ENCODE assay signal across 19 cellular contexts in the genomic region with DNA sequence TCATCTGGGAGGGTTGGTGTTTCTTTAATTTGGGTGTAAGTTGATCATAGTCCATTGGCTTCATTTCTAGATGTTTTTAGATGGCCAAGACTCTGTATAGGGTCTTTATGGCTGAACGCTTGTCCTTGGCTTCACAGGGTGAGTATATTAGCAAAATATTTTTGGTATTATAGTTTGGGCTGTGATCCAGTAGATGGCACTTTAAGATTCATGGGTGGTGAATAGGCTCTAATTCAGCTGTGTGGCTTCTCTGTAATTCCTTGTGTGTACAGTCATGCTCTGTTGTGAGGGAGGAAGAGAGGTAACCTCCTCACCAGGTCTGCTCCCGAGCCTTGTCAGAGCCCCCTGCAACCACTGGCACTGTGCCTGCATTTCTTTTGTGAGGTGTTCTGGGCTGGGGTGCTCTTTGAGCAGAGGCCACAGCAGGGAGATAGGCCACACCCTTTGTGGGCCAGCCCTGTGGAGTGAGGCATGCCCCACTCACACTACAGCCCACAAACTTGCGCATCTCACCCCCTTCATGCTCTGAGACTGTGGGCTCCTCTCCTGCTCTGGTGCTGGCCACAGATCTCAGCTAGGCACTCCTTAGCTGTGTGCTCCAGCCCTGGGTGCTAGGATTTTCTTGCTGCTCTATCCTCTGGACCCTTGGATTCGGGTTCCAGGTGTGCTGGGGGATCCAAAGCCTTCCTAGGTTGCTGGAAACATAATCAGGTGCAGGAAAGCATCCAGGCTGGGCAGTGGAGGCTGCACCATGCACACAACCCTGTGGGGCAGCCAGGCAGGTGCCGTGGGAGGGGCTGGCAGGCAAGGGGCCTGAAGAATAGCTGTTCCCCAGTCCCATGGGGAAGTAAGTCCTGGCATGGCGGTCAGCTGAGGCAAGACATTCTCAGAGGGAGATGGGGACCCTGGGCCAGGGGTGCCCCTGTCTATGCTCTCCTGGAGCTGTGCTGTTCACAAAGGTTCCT.
DNase-seq lines count a peak whose midpoint lies in the region; ATAC-seq, FAIRE-seq and TF ChIP-seq lines count a peak whose summit lies in the region.
"Had no signal": no experiment of that assay in that cellular context is flagged by ENCODE, and none has a peak within 500 bp of the region (broad histone marks: within the 10 kb centered on the region; RNA-seq: fewer than 3 reads in every experiment).

No MANE protein-coding gene starts in this region.

- POLR2A ChIA-PET in SK-N-SH (lab: Yijun Ruan, JAX), result no interaction called here
- POLR2A ChIA-PET in K562 (lab: Yijun Ruan, JAX), result interaction anchor here (0.6 to 1.2 kb wide), 3 partner anchors 10 to 787 kb away, joined by 3 read pairs; no protein-coding TSS in a partner anchor

- H3F3A ChIP-seq in SK-N-SH (replicated peaks; ENCODE audit: insufficient read depth), result no peaks in the 10 kb centered on the region

- in situ Hi-C loops in K562 (cut with MboI), result loop anchor here (10.0 kb wide), 1 partner anchor 712 kb away; no protein-coding TSS in a partner anchor

- no peaks in the 10 kb centered on the region for H3K9me2 ChIP-seq in SK-N-SH

- CTCF ChIA-PET in SK-N-SH (lab: Yijun Ruan, JAX), result interaction anchor here (1.4 kb wide), 1 partner anchor 84 kb away, joined by 3 read pairs; no protein-coding TSS in a partner anchor
- CTCF ChIA-PET in K562 (lab: Yijun Ruan, JAX; ENCODE audit: low intra/inter-chr PET ratio), result no interaction called here

- intact Hi-C loops in K562 (cut with micrococcal nuclease), result no loop called here

- no TSS peak for BruUV-seq in K562 (replicated peaks; lab: Mats Ljungman, UMichigan)

- H3K9ac ChIP-seq in SK-N-SH, result no peak overlapping the region
- H3K9ac ChIP-seq in K562 (ENCODE audit: insufficient read depth in 1 of 2, low read depth in 2 of 2, low read length in 2 of 2), result no peak overlapping the region

- H2AFZ ChIP-seq in SK-N-SH (ENCODE audit: low read depth) (no peak overlapping the region), K562 (ENCODE audit: low read depth, low read length) (no peak overlapping the region)

- FAIRE-seq in K562 (lab: Jason Lieb, UNC), result no peak

- TF ChIP-seq CTCF in SK-N-SH (IDR thresholded peaks at IDR 0.05) (no peak), K562 (IDR thresholded peaks at IDR 0.05 in 2 of 3, conservative IDR thresholded peaks at IDR 0.05 in 1 of 3; ENCODE audit: insufficient read depth in 2 of 3, low read depth in 1 of 3, low read length in 3 of 3) (no peak; a peak in 1 of 6 replicates)

- no peak overlapping the region for H3K4me2 ChIP-seq in SK-N-SH
- H3K4me2 ChIP-seq in K562 (ENCODE audit: insufficient read depth, low read length), result no peak overlapping the region

- H3K4me1 ChIP-seq in SK-N-SH (ENCODE audit: control insufficient read depth in 1 of 2, insufficient read depth in 2 of 2, low read depth in 1 of 2, low read length in 1 of 2) (no peaks in the 10 kb centered on the region), K562 (replicated peaks in 1 of 2; ENCODE audit: control insufficient read depth in 2 of 2, insufficient read depth in 2 of 2, low read length in 2 of 2) (no peaks in the 10 kb centered on the region)
- H3K4me1 ChIP-seq: Caco-2, SJSA1 had no signal

- WGBS in SK-N-SH (ENCODE audit: low lambda C conversion rate), result 45% methylated on average over 3 of the region's 6 CpGs
- WGBS in K562 (ENCODE audit: insufficient coverage, low coverage, missing lambda C conversion rate), result under 1% methylated on average over 6 of the region's 6 CpGs

- no peaks in the 10 kb centered on the region for H3K27me3 ChIP-seq in SK-N-SH (ENCODE audit: insufficient read depth)
- no peaks in the 10 kb centered on the region for H3K27me3 ChIP-seq in K562 (ENCODE audit: control insufficient read depth in 2 of 2, insufficient read depth in 2 of 2, low read length in 2 of 2)
- H3K27me3 ChIP-seq: SJSA1 had no signal

- TF ChIP-seq EP300 in SK-N-SH (IDR thresholded peaks at IDR 0.05; ENCODE audit: borderline replicate concordance in 1 of 2, low read depth in 1 of 2, low read length in 1 of 2), result no peak
- TF ChIP-seq EP300 in K562 (IDR thresholded peaks at IDR 0.05; ENCODE audit: low read length), result no peak

- no peak for TF ChIP-seq POLR2A in K562 (conservative IDR thresholded peaks at IDR 0.05)

- H3K4me3 ChIP-seq in SK-N-SH (ENCODE audit: low read depth in 2 of 2, low read length in 1 of 2), result no peak overlapping the region
- no peak overlapping the region for H3K4me3 ChIP-seq in K562
- H3K4me3 ChIP-seq: SJSA1 had no signal

- TF ChIP-seq RAD21 in SK-N-SH (IDR thresholded peaks at IDR 0.05; ENCODE audit: low read length) (no peak), K562 (CRISPR knock-in tag; conservative IDR thresholded peaks at IDR 0.05 in 1 of 2, IDR thresholded peaks at IDR 0.05 in 1 of 2) (no peak)

- ATAC-seq in SK-N-SH treated with all-trans-retinoic acid at 6 μM for 48 hours (peak; percentile 48), K562 (peak; percentile 43), HG03095 (IDR thresholded peaks at IDR 0.05; ENCODE audit: unreplicated experiment) (no peak), HG02642 (IDR thresholded peaks at IDR 0.05; ENCODE audit: poor library complexity, unreplicated experiment) (no peak)

- no peak for DNase-seq in SK-N-SH
- no peak for DNase-seq in K562 (ENCODE audit: extremely low read depth in 1 of 4, low spot score in 3 of 4)
- peak; percentile 30 for DNase-seq in kidney glomerular epithelial cell (lab: John Stamatoyannopoulos, UW)
- DNase-seq in cortex of kidney (lab: John Stamatoyannopoulos, UW), result no peak
- DNase-seq in activated CD4-positive, alpha-beta T cell treated with anti-CD3 and anti-CD28 coated beads for 4 hours, result no peak
- DNase-seq: Caco-2; CD4-positive, CD25-positive, alpha-beta regulatory T cell; H9; MV-4-11; NCI-H1417; NCI-H187 treated with DMSO at 0.1 percent for 48 hours; NCI-H446 treated with DMSO at 0.1 percent for 48 hours; NK-92 treated with Interleukin-12 subunit alpha and Interleukin-12 subunit beta, amount 100 ng/mL, for 24 hours; OCI-M1 had no signal

- H3K36me3 ChIP-seq in SK-N-SH (replicated peaks in 1 of 2; ENCODE audit: control insufficient read depth in 1 of 2, insufficient read depth in 2 of 2, low read length in 1 of 2) (no peaks in the 10 kb centered on the region), K562 (ENCODE audit: control insufficient read depth, insufficient read depth, low read length) (no peaks in the 10 kb centered on the region)
- H3K36me3 ChIP-seq: SJSA1 had no signal

- no peaks in the 10 kb centered on the region for H3K9me1 ChIP-seq in K562 (ENCODE audit: control insufficient read depth, insufficient read depth, low read length)

- H4K20me1 ChIP-seq in SK-N-SH (ENCODE audit: insufficient read depth), result no peaks in the 10 kb centered on the region
- no peaks in the 10 kb centered on the region for H4K20me1 ChIP-seq in K562 (replicated peaks; ENCODE audit: control insufficient read depth, insufficient read depth, low read length)

- no peak overlapping the region for H3K27ac ChIP-seq in SK-N-SH (ENCODE audit: low read depth in 2 of 2, low read length in 1 of 2)
- H3K27ac ChIP-seq in K562 (ENCODE audit: extremely low read depth, low read depth, low read length), result no peak overlapping the region
- H3K27ac ChIP-seq: 22Rv1, SJSA1 had no signal

- H3K9me3 ChIP-seq in SK-N-SH, result no peaks in the 10 kb centered on the region
- no peaks in the 10 kb centered on the region for H3K9me3 ChIP-seq in K562 (replicated peaks; ENCODE audit: control insufficient read depth, insufficient read depth, low read depth, low read length)
- H3K9me3 ChIP-seq: SJSA1 had no signal

- H3K79me2 ChIP-seq in SK-N-SH (ENCODE audit: insufficient read depth) (no peaks in the 10 kb centered on the region), K562 (ENCODE audit: control insufficient read depth, insufficient read depth, low read length) (no peaks in the 10 kb centered on the region)

TF ChIP-seq in SK-N-SH treated with all-trans-retinoic acid at 6 μM for 48 hours, 23 proteins besides CTCF, POLR2A, EP300 and RAD21 (continues in another document):
- TF ChIP-seq TOX (CRISPR knock-in tag; IDR thresholded peaks at IDR 0.05; ENCODE audit: borderline replicate concordance), result no peak
- TF ChIP-seq ZFP3 (CRISPR knock-in tag; IDR thresholded peaks at IDR 0.05), result no peak
- no peak for TF ChIP-seq RARB (CRISPR knock-in tag; IDR thresholded peaks at IDR 0.05)
- TF ChIP-seq ZNF565 (CRISPR knock-in tag; conservative IDR thresholded peaks at IDR 0.05; ENCODE audit: low read depth), result no peak

TF ChIP-seq in SK-N-SH, 30 proteins besides CTCF, POLR2A, EP300 and RAD21 (continues in another document):
- no peak for TF ChIP-seq MEF2A (IDR thresholded peaks at IDR 0.05; ENCODE audit: borderline replicate concordance, low read depth)
- TF ChIP-seq FOXJ3 (CRISPR knock-in tag; IDR thresholded peaks at IDR 0.05), result no peak
- no peak for TF ChIP-seq MXI1 (IDR thresholded peaks at IDR 0.05; ENCODE audit: low read depth, low read length)
- no peak for TF ChIP-seq ELF1 (IDR thresholded peaks at IDR 0.05)
- no peak for TF ChIP-seq RFX5 (IDR thresholded peaks at IDR 0.05; ENCODE audit: low read length)
- TF ChIP-seq RCOR1 (IDR thresholded peaks at IDR 0.05; ENCODE audit: low read length), result no peak
- TF ChIP-seq, protein P1, sequence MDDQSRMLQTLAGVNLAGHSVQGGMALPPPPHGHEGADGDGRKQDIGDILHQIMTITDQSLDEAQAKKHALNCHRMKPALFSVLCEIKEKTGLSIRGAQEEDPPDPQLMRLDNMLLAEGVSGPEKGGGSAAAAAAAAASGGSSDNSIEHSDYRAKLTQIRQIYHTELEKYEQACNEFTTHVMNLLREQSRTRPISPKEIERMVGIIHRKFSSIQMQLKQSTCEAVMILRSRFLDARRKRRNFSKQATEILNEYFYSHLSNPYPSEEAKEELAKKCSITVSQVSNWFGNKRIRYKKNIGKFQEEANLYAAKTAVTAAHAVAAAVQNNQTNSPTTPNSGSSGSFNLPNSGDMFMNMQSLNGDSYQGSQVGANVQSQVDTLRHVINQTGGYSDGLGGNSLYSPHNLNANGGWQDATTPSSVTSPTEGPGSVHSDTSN (IDR thresholded peaks at IDR 0.05), result no peak

TF ChIP-seq in K562, 482 proteins besides CTCF, POLR2A, EP300 and RAD21 (continues in another document):
- TF ChIP-seq BRF1 (IDR thresholded peaks at IDR 0.05; ENCODE audit: borderline replicate concordance, extremely low read depth, insufficient read length) (no peak), CBFA2T2 (conservative IDR thresholded peaks at IDR 0.05) (no peak), ZNF764 (CRISPR knock-in tag; IDR thresholded peaks at IDR 0.05; ENCODE audit: low read depth) (no peak)
- TF ChIP-seq, protein P2, sequence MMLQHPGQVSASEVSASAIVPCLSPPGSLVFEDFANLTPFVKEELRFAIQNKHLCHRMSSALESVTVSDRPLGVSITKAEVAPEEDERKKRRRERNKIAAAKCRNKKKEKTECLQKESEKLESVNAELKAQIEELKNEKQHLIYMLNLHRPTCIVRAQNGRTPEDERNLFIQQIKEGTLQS (IDR thresholded peaks at IDR 0.05), result no peak
- TF ChIP-seq, protein P2 (CRISPR knock-in tag; conservative IDR thresholded peaks at IDR 0.05), result no peak

Comparison
In these comparisons a context has a peak if more than half of its experiments do, and no peak if none do; other contexts are left out.
1. ATAC-seq: peak in SK-N-SH treated with all-trans-retinoic acid at 6 μM for 48 hours (single experiment) and K562 (single experiment); none in HG03095 (single experiment) and HG02642 (single experiment).